ENCODE assay signal across 8 cellular contexts in genomic region chr6:26055670-26056582, GRCh38. TPM values are rescaled to one million over a fixed set of nuclear protein-coding genes. Genes with fewer than 3 reads are reported as not detected.
DNase-seq lines count a peak whose midpoint lies in the region; ATAC-seq, FAIRE-seq and TF ChIP-seq lines count a peak whose summit lies in the region.

No MANE protein-coding gene starts in this region.

- H3K36me3 ChIP-seq in DOHH2 (ENCODE audit: control insufficient read depth, low read length) (peaks cover 4% of the 10 kb centered on the region; the same call in 1 of the 2 replicates), GM23248 (ENCODE audit: low read depth) (no peaks in the 10 kb centered on the region), KMS-11 (ENCODE audit: insufficient read depth) (no peaks in the 10 kb centered on the region)

- no peaks in the 10 kb centered on the region for H3K36me3 Mint-ChIP-seq in activated T-helper 2 cell treated with anti-CD3 and anti-CD28 coated beads, Interferon-gamma antibody, Interleukin-2, Interleukin-4, amounts not matched to agents 10 μg/mL and 5 μg/mL and 100 μg/mL, durations not matched to agents 14 hours and 24 hours and 36 hours (ENCODE audit: low read depth)
- no peaks in the 10 kb centered on the region for H3K36me3 Mint-ChIP-seq in naive thymus-derived CD8-positive, alpha-beta T cell

- intact Hi-C loops in activated T-helper 2 cell treated with anti-CD3 and anti-CD28 coated beads, Interferon-gamma antibody, Interleukin-2, Interleukin-4, amounts not matched to agents 10 μg/mL and 5 μg/mL and 100 μg/mL, durations not matched to agents 14 hours and 24 hours and 36 hours (cut with micrococcal nuclease), result loop anchor here (1.0 to 10.0 kb wide), 9 partner anchors 8 to 1079 kb away; a partner anchor contains a TSS

- H3K79me2 ChIP-seq in DOHH2 (ENCODE audit: control insufficient read depth, low read length), result peaks cover 3% of the 10 kb centered on the region; the same call in 1 of the 2 replicates
- H3K79me2 ChIP-seq in GM23248 (ENCODE audit: insufficient read depth), result no peaks in the 10 kb centered on the region
- no peaks in the 10 kb centered on the region for H3K79me2 ChIP-seq in KMS-11 (ENCODE audit: insufficient read depth, low read depth)

- H3K9ac ChIP-seq in GM23248 (peak overlapping the region; percentile 92), KMS-11 (peak overlapping the region; percentile 100)

- H4K20me1 ChIP-seq in DOHH2 (ENCODE audit: control insufficient read depth, insufficient read depth, low read depth, low read length) (no peaks in the 10 kb centered on the region), GM23248 (ENCODE audit: insufficient read depth) (no peaks in the 10 kb centered on the region), KMS-11 (ENCODE audit: insufficient read depth) (no peaks in the 10 kb centered on the region)

- no peaks in the 10 kb centered on the region for H3K27me3 Mint-ChIP-seq in activated T-helper 2 cell treated with anti-CD3 and anti-CD28 coated beads, Interferon-gamma antibody, Interleukin-2, Interleukin-4, amounts not matched to agents 10 μg/mL and 5 μg/mL and 100 μg/mL, durations not matched to agents 14 hours and 24 hours and 36 hours (ENCODE audit: low read depth)
- H3K27me3 Mint-ChIP-seq in naive thymus-derived CD8-positive, alpha-beta T cell, result no peaks in the 10 kb centered on the region

- H3K27ac Mint-ChIP-seq in activated T-helper 2 cell treated with anti-CD3 and anti-CD28 coated beads, Interferon-gamma antibody, Interleukin-2, Interleukin-4, amounts not matched to agents 10 μg/mL and 5 μg/mL and 100 μg/mL, durations not matched to agents 14 hours and 24 hours and 36 hours, result peak overlapping the region; percentile 99
- peak overlapping the region; percentile 93 to 99 (median 99) for H3K27ac Mint-ChIP-seq in naive thymus-derived CD8-positive, alpha-beta T cell

- H3K9me3 Mint-ChIP-seq in activated T-helper 2 cell treated with anti-CD3 and anti-CD28 coated beads, Interferon-gamma antibody, Interleukin-2, Interleukin-4, amounts not matched to agents 10 μg/mL and 5 μg/mL and 100 μg/mL, durations not matched to agents 14 hours and 24 hours and 36 hours, result no peaks in the 10 kb centered on the region
- peaks cover 0 to 2% (median 0%) of the 10 kb centered on the region in 9 donors for H3K9me3 Mint-ChIP-seq in naive thymus-derived CD8-positive, alpha-beta T cell

- H3K27ac ChIP-seq in DOHH2 (ENCODE audit: low read depth, low read length), result peak overlapping the region; percentile 98
- H3K27ac ChIP-seq in GM23248, result peak overlapping the region; percentile 95
- H3K27ac ChIP-seq in KMS-11, result peak overlapping the region; percentile 100

- peaks cover 51% of the 10 kb centered on the region for H3K4me1 ChIP-seq in DOHH2 (ENCODE audit: control insufficient read depth, low read length)
- H3K4me1 ChIP-seq in GM23248 (ENCODE audit: insufficient read depth), result peaks cover 10% of the 10 kb centered on the region
- H3K4me1 ChIP-seq in KMS-11 (ENCODE audit: low read depth, poor library complexity, severe bottlenecking), result peaks cover 20% of the 10 kb centered on the region

- peaks cover 27% of the 10 kb centered on the region for H3F3A ChIP-seq in DOHH2 (ENCODE audit: control insufficient read depth, insufficient read depth)
- peaks cover 24% of the 10 kb centered on the region for H3F3A ChIP-seq in GM23248 (ENCODE audit: insufficient read depth)

- WGBS in GM23248 (ENCODE audit: low coverage in 1 of 2, low lambda C conversion rate in 2 of 2, missing lambda C conversion rate in 2 of 2), 2 experiments, result 1% methylated on average over 51 of the region's 51 CpGs

- peaks cover 39% of the 10 kb centered on the region for H3K4me1 Mint-ChIP-seq in activated T-helper 2 cell treated with anti-CD3 and anti-CD28 coated beads, Interferon-gamma antibody, Interleukin-2, Interleukin-4, amounts not matched to agents 10 μg/mL and 5 μg/mL and 100 μg/mL, durations not matched to agents 14 hours and 24 hours and 36 hours (ENCODE audit: low read depth)
- H3K4me1 Mint-ChIP-seq in naive thymus-derived CD8-positive, alpha-beta T cell, result peaks cover 9 to 34% (median 21%) of the 10 kb centered on the region in 4 donors

- peak; percentile 79 to 82 for ATAC-seq in naive thymus-derived CD8-positive, alpha-beta T cell

- FAIRE-seq in RCC 7860 (lab: Jason Lieb, UNC), result no peak

- in situ Hi-C loops in GM23248 (cut with MboI), result no loop called here

- H3K9me3 ChIP-seq in DOHH2 (ENCODE audit: control insufficient read depth, insufficient read depth, low read length) (no peaks in the 10 kb centered on the region), GM23248 (ENCODE audit: low read depth) (no peaks in the 10 kb centered on the region)

- H3K9me2 ChIP-seq in DOHH2 (replicated peaks; ENCODE audit: control insufficient read depth, low read length) (no peaks in the 10 kb centered on the region), GM23248 (ENCODE audit: insufficient read depth) (no peaks in the 10 kb centered on the region)

- H2AFZ ChIP-seq in GM23248 (peak overlapping the region; percentile 84), KMS-11 (ENCODE audit: low read depth) (peak overlapping the region; percentile 68)

- TF ChIP-seq CTCF in DOHH2 (IDR thresholded peaks at IDR 0.05; ENCODE audit: low read depth, low read length, poor library complexity, severe bottlenecking), result no peak
- no peak; the same call in 1 of the 2 replicates for TF ChIP-seq CTCF in KMS-11 (conservative IDR thresholded peaks at IDR 0.05; ENCODE audit: low read depth, low read length)
- no peak for TF ChIP-seq CTCF in fibroblast of mammary gland (conservative IDR thresholded peaks at IDR 0.05; ENCODE audit: control insufficient read depth, insufficient read depth, low read depth, low read length)

- H3K4me2 ChIP-seq in DOHH2 (ENCODE audit: low read length), result peak overlapping the region; percentile 90
- peak overlapping the region; percentile 94 for H3K4me2 ChIP-seq in GM23248 (ENCODE audit: unreplicated experiment)
- peak overlapping the region; percentile 100 for H3K4me2 ChIP-seq in KMS-11

- POLR2A ChIA-PET in naive thymus-derived CD8-positive, alpha-beta T cell (lab: Charles Lee), result interaction anchor here (0.6 to 9.5 kb wide), 33 partner anchors 9 to 1837 kb away, joined by 3 to 210 read pairs (median 4); partner anchors contain the start of gene HFE

- H3K27me3 ChIP-seq in DOHH2 (ENCODE audit: control insufficient read depth, low read length) (no peaks in the 10 kb centered on the region), GM23248 (replicated peaks; ENCODE audit: insufficient read depth) (no peaks in the 10 kb centered on the region), KMS-11 (ENCODE audit: insufficient read depth, low read depth) (no peaks in the 10 kb centered on the region)

- peak; percentile 93 for DNase-seq in GM23248
- peak; percentile 84 for DNase-seq in RCC 7860 (ENCODE audit: low spot score)
- peak; percentile 92 for DNase-seq in activated T-helper 2 cell treated with anti-CD3 and anti-CD28 coated beads, Interferon-gamma antibody, Interleukin-2, Interleukin-4, amounts not matched to agents 10 μg/mL and 5 μg/mL and 100 μg/mL, durations not matched to agents 14 hours and 24 hours and 36 hours (ENCODE audit: low spot score)
- peak; percentile 88 for DNase-seq in fibroblast of mammary gland (ENCODE audit: low read depth)
- peak; percentile 68 to 96 (median 88) for DNase-seq in naive thymus-derived CD8-positive, alpha-beta T cell
- peak; percentile 79 for DNase-seq in stimulated activated naive CD4-positive, alpha-beta T cell treated with Interleukin-2 at 50 U/mL for 16 hours (lab: John Stamatoyannopoulos, UW)

- peak overlapping the region; percentile 84 for H3K4me3 ChIP-seq in DOHH2 (ENCODE audit: low read length)
- H3K4me3 ChIP-seq in GM23248, result peak overlapping the region; percentile 85
- peak overlapping the region; percentile 40 for H3K4me3 ChIP-seq in KMS-11 (IDR thresholded peaks at IDR 0.05; ENCODE audit: insufficient read depth, low read depth, low read length)
- H3K4me3 ChIP-seq in fibroblast of mammary gland (ENCODE audit: control insufficient read depth, low read depth, low read length), result peak overlapping the region; percentile 91

- H3K4me3 Mint-ChIP-seq in activated T-helper 2 cell treated with anti-CD3 and anti-CD28 coated beads, Interferon-gamma antibody, Interleukin-2, Interleukin-4, amounts not matched to agents 10 μg/mL and 5 μg/mL and 100 μg/mL, durations not matched to agents 14 hours and 24 hours and 36 hours (ENCODE audit: low read depth), result peak overlapping the region; percentile 90
- peak overlapping the region; percentile 93 to 99 (median 96) for H3K4me3 Mint-ChIP-seq in naive thymus-derived CD8-positive, alpha-beta T cell

RNA-seq across cellular contexts. Expression of gene HFE, which starts 31.3 kb away (rescaled TPM):
- 10.8 and 13.2 TPM in 2 replicates for total RNA-seq in GM23248 (2014; rRNA removed; shearing (Covaris generic))
- polyA plus RNA-seq in GM23248 (2016; fragmentation: Nextera tagmentation; extraction: Ambion mirVana), result 8.6 and 10.6 TPM in 2 replicates
- 0.32 and 0.39 TPM in 2 replicates for total RNA-seq in activated T-helper 2 cell treated with anti-CD3 and anti-CD28 coated beads, Interferon-gamma antibody, Interleukin-2, Interleukin-4, amounts not matched to agents 10 μg/mL and 5 μg/mL and 100 μg/mL, durations not matched to agents 14 hours and 24 hours and 36 hours
- 1 to 10 TPM; 1.3 to 1.6 TPM for total RNA-seq in naive thymus-derived CD8-positive, alpha-beta T cell
- polyA plus RNA-seq in naive thymus-derived CD8-positive, alpha-beta T cell, result 1 to 10 TPM in 2 of 3 donors, under 1 TPM in 1; 0.68 to 3.8 (median 1.8) TPM

Comparison
In these comparisons a context has a peak if more than half of its experiments do, and no peak if none do; other contexts are left out.
1. Peak in every context shown above with its lines: DNase-seq, ATAC-seq, H3K4me3 ChIP-seq and H3K27ac ChIP-seq.
2. H3K4me3 ChIP-seq: peak in every context shown above with its lines; median percentile 91 in fibroblast of mammary gland; 85 in GM23248; 84 in DOHH2; 40 in KMS-11.